Comparison of ENCODE assay signal across 8 cellular contexts in the genomic region with DNA sequence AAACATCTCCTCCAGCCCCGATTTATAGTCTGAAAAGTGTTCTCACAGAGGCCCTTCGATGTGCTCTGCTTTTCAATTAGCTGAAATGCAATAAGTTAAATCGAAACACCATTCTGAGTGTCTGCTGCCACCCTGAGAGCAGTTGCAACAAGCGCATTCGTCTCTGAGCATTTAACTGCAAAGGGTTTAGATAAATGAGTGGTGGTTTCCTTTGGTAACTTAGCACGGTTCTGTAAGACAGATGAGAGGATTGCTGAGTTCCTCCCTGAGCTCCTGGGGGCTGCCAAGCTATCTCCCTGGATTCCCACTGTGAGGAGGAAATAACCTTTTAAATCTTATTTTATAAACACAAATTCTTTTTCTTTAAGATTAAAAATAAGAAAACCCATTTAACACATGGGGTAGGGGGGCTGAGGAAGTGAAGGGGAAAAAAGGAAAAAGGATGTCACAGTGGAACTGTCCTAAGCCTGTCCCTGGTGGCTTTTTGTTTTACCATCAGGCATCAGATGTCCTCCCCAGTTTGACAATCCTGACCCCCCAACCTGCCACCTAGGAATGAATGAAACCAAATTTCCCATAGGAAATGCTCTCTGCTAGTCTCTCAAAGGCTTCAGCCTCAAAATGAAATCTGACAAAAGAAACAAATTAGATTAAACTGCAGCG. TPM values are rescaled to one million over a fixed set of nuclear protein-coding genes. Genes with fewer than 3 reads are reported as not detected.
DNase-seq lines count a peak whose midpoint lies in the region; ATAC-seq, FAIRE-seq and TF ChIP-seq lines count a peak whose summit lies in the region.

No MANE protein-coding gene starts in this region.

- ATAC-seq in GM18498 (IDR thresholded peaks at IDR 0.05; ENCODE audit: unreplicated experiment) = peak; percentile 48

- CTCF ChIA-PET in AG04450 (lab: Charles Lee) (interaction anchor here (0.6 to 3.9 kb wide), 61 partner anchors 14 to 778 kb away, joined by 3 to 121 read pairs (median 4); a partner anchor contains a TSS), OCI-LY7 (lab: Charles Lee; ENCODE audit: unreplicated experiment) (no interaction called here)

- no peak overlapping the region for H3K4me2 ChIP-seq in OCI-LY7 (ENCODE audit: low read length)
- H3K4me2 ChIP-seq in astrocyte (ENCODE audit: low read length) = peak overlapping the region; percentile 84

- H3K36me3 Mint-ChIP-seq in astrocyte (ENCODE audit: low read depth, unreplicated experiment) = no peaks in the 10 kb centered on the region

- H3K36me3 ChIP-seq in OCI-LY7 (ENCODE audit: insufficient read depth, low read length) (no peaks in the 10 kb centered on the region), astrocyte (ENCODE audit: insufficient read depth, low read length) (no peaks in the 10 kb centered on the region)

- peaks cover 25% of the 10 kb centered on the region for H3K4me1 Mint-ChIP-seq in astrocyte (ENCODE audit: low read depth, unreplicated experiment)

- H3K27me3 Mint-ChIP-seq in astrocyte (ENCODE audit: low read depth, unreplicated experiment) = no peaks in the 10 kb centered on the region

- H3K4me1 ChIP-seq in OCI-LY7 (ENCODE audit: insufficient read depth, low read length, poor library complexity, severe bottlenecking) (no peaks in the 10 kb centered on the region), astrocyte (ENCODE audit: insufficient read depth, low read length) (peaks cover 11% of the 10 kb centered on the region)

- H3K27me3 ChIP-seq in AG04450 (ENCODE audit: control insufficient read depth, insufficient read depth, low read length) (no peaks in the 10 kb centered on the region), astrocyte (ENCODE audit: insufficient read depth, low read length) (no peaks in the 10 kb centered on the region)

- no peak overlapping the region for H2AFZ ChIP-seq in OCI-LY7 (ENCODE audit: low read length)
- peak overlapping the region; percentile 62 for H2AFZ ChIP-seq in astrocyte (ENCODE audit: low read depth, low read length)

- H3K4me3 Mint-ChIP-seq in astrocyte (ENCODE audit: unreplicated experiment) = no peak overlapping the region

- FAIRE-seq in astrocyte (lab: Jason Lieb, UNC) = no peak

- peak overlapping the region; percentile 77 for H3K9ac ChIP-seq in astrocyte (ENCODE audit: low read length)

- peak; percentile 89 for TF ChIP-seq CTCF in AG04450 (IDR thresholded peaks at IDR 0.05; ENCODE audit: low read depth, low read length)
- TF ChIP-seq CTCF in OCI-LY7 (conservative IDR thresholded peaks at IDR 0.05; ENCODE audit: low read length) = peak; percentile 31; the same call in 1 of the 2 replicates
- TF ChIP-seq CTCF in astrocyte (IDR thresholded peaks at IDR 0.05; ENCODE audit: insufficient read depth, low read depth, low read length) = peak; percentile 90

- H3K4me3 ChIP-seq in AG04450 (ENCODE audit: low read depth, low read length) (no peak overlapping the region), OCI-LY7 (ENCODE audit: low read depth, low read length, poor library complexity, severe bottlenecking) (no peak overlapping the region), astrocyte (ENCODE audit: insufficient read depth, low read depth, low read length) (peak overlapping the region; percentile 45)
- H3K4me3 ChIP-seq in Jurkat, Clone E6-1 (ENCODE audit: low read length) = no peak overlapping the region

- H3K79me2 ChIP-seq in OCI-LY7 (ENCODE audit: insufficient read depth, low read depth, low read length) (no peaks in the 10 kb centered on the region), astrocyte (ENCODE audit: insufficient read depth, low read length) (no peaks in the 10 kb centered on the region)

- intact Hi-C loops in OCI-LY7 (cut with micrococcal nuclease; ENCODE audit: unreplicated experiment) = loop anchor here (10.0 kb wide), 1 partner anchor 489 kb away; no protein-coding TSS in a partner anchor

- no peaks in the 10 kb centered on the region for H3K9me2 ChIP-seq in OCI-LY7 (ENCODE audit: insufficient read depth, low read length)

- H3K27ac Mint-ChIP-seq in astrocyte (ENCODE audit: unreplicated experiment) = peak overlapping the region; percentile 83

- BruUV-seq in OCI-LY7 (replicated peaks; lab: Mats Ljungman, UMichigan) = no TSS peak

- H3K9me3 Mint-ChIP-seq in astrocyte (ENCODE audit: unreplicated experiment) = peaks cover 2% of the 10 kb centered on the region

- H4K20me1 ChIP-seq in OCI-LY7 (ENCODE audit: insufficient read depth, low read length) (no peaks in the 10 kb centered on the region), astrocyte (ENCODE audit: insufficient read depth, low read length) (no peaks in the 10 kb centered on the region)

- H3K9me3 ChIP-seq in AG04450 (ENCODE audit: control insufficient read depth, insufficient read depth, low read length) (no peaks in the 10 kb centered on the region), OCI-LY7 (ENCODE audit: low read length) (no peaks in the 10 kb centered on the region), astrocyte (ENCODE audit: insufficient read depth, low read depth, low read length) (no peaks in the 10 kb centered on the region)

- DNase-seq in AG04450 (ENCODE audit: low read depth, low spot score) (peak; percentile 65), OCI-LY7 (ENCODE audit: low spot score) (no peak), astrocyte (ENCODE audit: low read depth) (peak; percentile 78), hypothalamus (lab: John Stamatoyannopoulos, UW) (peak in 36 of 51 donors; percentile 5 to 86 (median 51)), renal cortical epithelial cell (ENCODE audit: low read depth) (peak; percentile 86), epidermal melanocyte (ENCODE audit: insufficient read length, low spot score) (no peak)
- peak; percentile 49 for DNase-seq in Jurkat, Clone E6-1 (ENCODE audit: low read depth, low spot score)

- POLR2A ChIA-PET in AG04450 (lab: Yijun Ruan, JAX) = interaction anchor here (0.8 to 2.2 kb wide), 10 partner anchors 49 to 673 kb away, joined by 3 to 13 read pairs (median 3); a partner anchor contains a TSS
- POLR2A ChIA-PET in OCI-LY7 (lab: Charles Lee) = interaction anchor here (0.5 to 0.7 kb wide), 2 partner anchors 375 to 516 kb away, joined by 3 to 6 read pairs; no protein-coding TSS in a partner anchor

- H3K27ac ChIP-seq in AG04450 (ENCODE audit: low read depth, low read length) = no peak overlapping the region
- H3K27ac ChIP-seq in OCI-LY7 (ENCODE audit: low read depth, low read length, poor library complexity, severe bottlenecking) = no peak overlapping the region
- peak overlapping the region; percentile 68 for H3K27ac ChIP-seq in astrocyte (ENCODE audit: low read depth, low read length)

RNA-seq across cellular contexts. Expression of a gene that starts 56.4 kb away (rescaled TPM):
- polyA plus RNA-seq in AG04450 (2011; rRNA removed) = 34.0 and 38.3 TPM in 2 replicates
- polyA minus RNA-seq in AG04450 (2011; rRNA and poly(A)+ RNA removed) = 146 and 185 TPM in 2 replicates
- polyA plus RNA-seq in Jurkat, Clone E6-1 (2012; ENCODE audit: insufficient read depth, insufficient read length) = 43.4 TPM
- total RNA-seq in OCI-LY7 (2014; rRNA removed; shearing (Covaris generic)) = 40.3 and 54.3 TPM in 2 replicates
- total RNA-seq in OCI-LY7 (2022) (84.9 and 98.5 TPM in 2 replicates), astrocyte (56.4 and 63.3 TPM in 2 replicates), renal cortical epithelial cell (41.3 and 68.4 TPM in 2 replicates)

Comparison
In these comparisons a context has a peak if more than half of its experiments do, and no peak if none do; other contexts are left out.
1. DNase-seq: peak in AG04450 (single experiment), Jurkat, Clone E6-1 (single experiment), astrocyte (single experiment), hypothalamus (36 of 51) and renal cortical epithelial cell (single experiment); none in OCI-LY7 (single experiment) and epidermal melanocyte (single experiment).
2. CTCF ChIP-seq: peak in every context shown above with its lines; median percentile 90 in astrocyte; 89 in AG04450; 31 in OCI-LY7.